8 cellular contexts compared by ENCODE assay signal in the genomic region with DNA sequence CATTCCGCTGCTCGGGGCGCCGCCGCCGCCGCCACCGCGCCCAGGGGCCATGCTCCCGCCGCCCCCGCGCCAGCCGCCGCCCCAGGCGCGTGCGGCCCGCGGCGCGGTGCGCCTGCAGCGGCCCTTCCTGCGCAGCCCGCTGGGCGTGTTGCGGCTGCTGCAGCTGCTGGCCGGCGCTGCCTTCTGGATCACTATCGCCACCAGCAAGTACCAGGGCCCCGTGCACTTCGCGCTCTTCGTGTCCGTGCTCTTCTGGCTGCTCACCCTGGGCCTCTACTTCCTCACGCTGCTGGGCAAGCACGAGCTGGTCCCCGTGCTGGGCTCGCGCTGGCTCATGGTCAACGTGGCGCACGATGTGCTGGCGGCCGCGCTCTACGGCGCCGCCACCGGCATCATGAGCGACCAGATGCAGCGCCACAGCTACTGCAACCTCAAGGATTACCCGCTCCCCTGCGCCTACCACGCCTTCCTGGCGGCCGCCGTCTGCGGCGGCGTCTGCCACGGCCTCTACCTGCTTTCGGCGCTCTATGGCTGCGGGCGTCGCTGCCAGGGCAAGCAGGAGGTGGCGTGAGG. TPM values are rescaled to one million over a fixed set of nuclear protein-coding genes. Genes with fewer than 3 reads are reported as not detected.
DNase-seq lines count a peak whose midpoint lies in the region; ATAC-seq and TF ChIP-seq lines count a peak whose summit lies in the region.

No MANE protein-coding gene starts in this region.

- peak overlapping the region; percentile 57 to 76 (median 74) for H3K4me3 ChIP-seq in fibroblast of lung (replicated peaks in 1 of 4; ENCODE audit: control extremely low read depth in 1 of 4, insufficient read depth in 1 of 4, low read depth in 3 of 4, low read length in 4 of 4)
- H3K4me3 ChIP-seq in naive thymus-derived CD4-positive, alpha-beta T cell (ENCODE audit: low read length): peak overlapping the region; percentile 69

- H3K79me2 ChIP-seq in fibroblast of lung (ENCODE audit: control insufficient read depth, insufficient read depth, low read length): peaks cover 34% of the 10 kb centered on the region

- H3K36me3 Mint-ChIP-seq in activated T-helper 17 cell treated with anti-CD3 and anti-CD28 coated beads, Interleukin-2, amount 50 U/mL, for 72 hours (ENCODE audit: low read depth): no peaks in the 10 kb centered on the region
- peaks cover 0 to 4% (median 0%) of the 10 kb centered on the region in 5 donors for H3K36me3 Mint-ChIP-seq in naive thymus-derived CD4-positive, alpha-beta T cell

- TF ChIP-seq CTCF in fibroblast of lung (conservative IDR thresholded peaks at IDR 0.05 in 1 of 2, IDR thresholded peaks at IDR 0.05 in 1 of 2; ENCODE audit: low read depth in 1 of 2, low read length in 2 of 2): peak in 1 of 2 donors; percentile 29

- peaks cover 10% of the 10 kb centered on the region for H3K27me3 Mint-ChIP-seq in activated T-helper 17 cell treated with anti-CD3 and anti-CD28 coated beads, Interleukin-2, amount 50 U/mL, for 72 hours
- H3K27me3 Mint-ChIP-seq in naive thymus-derived CD4-positive, alpha-beta T cell: peaks cover 15 to 43% (median 19%) of the 10 kb centered on the region in 5 donors

- peaks cover 7% of the 10 kb centered on the region for H3K36me3 ChIP-seq in fibroblast of lung (ENCODE audit: control insufficient read depth, insufficient read depth, low read length)
- no peaks in the 10 kb centered on the region for H3K36me3 ChIP-seq in naive thymus-derived CD4-positive, alpha-beta T cell (ENCODE audit: control insufficient read depth in 2 of 3, insufficient read depth in 3 of 3, low read length in 3 of 3)

- no peaks in the 10 kb centered on the region for H3K9me3 ChIP-seq in fibroblast of lung (ENCODE audit: control insufficient read depth, insufficient read depth, low read depth, low read length)
- no peaks in the 10 kb centered on the region for H3K9me3 ChIP-seq in naive thymus-derived CD4-positive, alpha-beta T cell (ENCODE audit: control insufficient read depth in 2 of 3, low read length in 3 of 3)

- peak overlapping the region; percentile 12 for H2AFZ ChIP-seq in fibroblast of lung (ENCODE audit: low read length)

- ATAC-seq in GM18868 (IDR thresholded peaks at IDR 0.05; ENCODE audit: unreplicated experiment): peak; percentile 81
- peak; percentile 70 for ATAC-seq in HG03103 (IDR thresholded peaks at IDR 0.05; ENCODE audit: low read depth, unreplicated experiment)
- ATAC-seq in activated T-helper 17 cell treated with anti-CD3 and anti-CD28 coated beads, Interleukin-2, amount 50 U/mL, for 72 hours (replicated peaks): peak; percentile 84
- ATAC-seq in naive thymus-derived CD4-positive, alpha-beta T cell: peak; percentile 83

- CTCF ChIA-PET in naive thymus-derived CD4-positive, alpha-beta T cell (lab: Charles Lee): interaction anchor here (1.0 to 1.4 kb wide), 2 partner anchors 10 to 18 kb away, joined by 3 to 4 read pairs; no protein-coding TSS in a partner anchor

- H3K4me1 Mint-ChIP-seq in activated T-helper 17 cell treated with anti-CD3 and anti-CD28 coated beads, Interleukin-2, amount 50 U/mL, for 72 hours: no peaks in the 10 kb centered on the region
- H3K4me1 Mint-ChIP-seq in naive thymus-derived CD4-positive, alpha-beta T cell: peaks cover 5 to 20% (median 11%) of the 10 kb centered on the region in 7 donors

- peaks cover 28% of the 10 kb centered on the region for H3K4me1 ChIP-seq in fibroblast of lung (ENCODE audit: control insufficient read depth, extremely low read depth, insufficient read depth, low read length)
- H3K4me1 ChIP-seq in naive thymus-derived CD4-positive, alpha-beta T cell (ENCODE audit: control insufficient read depth in 2 of 2, insufficient read depth in 2 of 2, low read length in 2 of 2): peaks cover 5 to 6% of the 10 kb centered on the region in 2 donors

- H3K27me3 ChIP-seq in fibroblast of lung (ENCODE audit: control insufficient read depth, insufficient read depth, low read length): no peaks in the 10 kb centered on the region
- H3K27me3 ChIP-seq in naive thymus-derived CD4-positive, alpha-beta T cell (ENCODE audit: control insufficient read depth in 2 of 2, insufficient read depth in 2 of 2, low read length in 2 of 2): no peaks in the 10 kb centered on the region

- DNase-seq in AG20443 (ENCODE audit: low spot score): peak; percentile 77
- DNase-seq in NOMO-1 treated with dmso at 0.1 percent for 144 hours (lab: John Stamatoyannopoulos, UW; ENCODE audit: unreplicated experiment): peak; percentile 37
- peak; percentile 74 to 79 for DNase-seq in fibroblast of lung (ENCODE audit: low read depth in 2 of 2)
- peak; percentile 28 to 67 (median 39) for DNase-seq in naive thymus-derived CD4-positive, alpha-beta T cell
- DNase-seq in superior temporal gyrus (ENCODE audit: extremely low spot score): peak; percentile 65

- peak overlapping the region; percentile 73 for H3K4me2 ChIP-seq in fibroblast of lung (ENCODE audit: extremely low read depth, insufficient read depth, low read length)

- H3K4me3 Mint-ChIP-seq in activated T-helper 17 cell treated with anti-CD3 and anti-CD28 coated beads, Interleukin-2, amount 50 U/mL, for 72 hours: peak overlapping the region; percentile 83
- H3K4me3 Mint-ChIP-seq in naive thymus-derived CD4-positive, alpha-beta T cell: peak overlapping the region; percentile 95 to 100 (median 99)

- H3K9me3 Mint-ChIP-seq in activated T-helper 17 cell treated with anti-CD3 and anti-CD28 coated beads, Interleukin-2, amount 50 U/mL, for 72 hours: no peaks in the 10 kb centered on the region
- no peaks in the 10 kb centered on the region for H3K9me3 Mint-ChIP-seq in naive thymus-derived CD4-positive, alpha-beta T cell

- H3K27ac Mint-ChIP-seq in activated T-helper 17 cell treated with anti-CD3 and anti-CD28 coated beads, Interleukin-2, amount 50 U/mL, for 72 hours: peak overlapping the region; percentile 49
- H3K27ac Mint-ChIP-seq in naive thymus-derived CD4-positive, alpha-beta T cell: peak overlapping the region in 7 of 9 donors; percentile 44 to 95 (median 80)

- no peaks in the 10 kb centered on the region for H4K20me1 ChIP-seq in fibroblast of lung (ENCODE audit: control insufficient read depth, extremely low read depth, insufficient read depth, low read length)

- intact Hi-C loops in naive thymus-derived CD4-positive, alpha-beta T cell (cut with micrococcal nuclease): loop anchor here (1.0 to 2.0 kb wide), 6 partner anchors 13 to 74 kb away; partner anchors contain the start of genes ZFYVE27 (in 2 of the 2), AVPI1 (in 1 of the 2) and PI4K2A (in 1 of the 2)

- POLR2A ChIA-PET in naive thymus-derived CD4-positive, alpha-beta T cell (lab: Charles Lee): interaction anchor here (0.6 to 2.3 kb wide), 3 partner anchors 23 to 31 kb away, joined by 3 to 7 read pairs (median 7); partner anchors contain the start of genes AVPI1 and ZFYVE27

- H3K9ac ChIP-seq in fibroblast of lung (ENCODE audit: insufficient read depth, low read length): peak overlapping the region; percentile 80

- H3K27ac ChIP-seq in fibroblast of lung (ENCODE audit: insufficient read depth, low read length): peak overlapping the region; percentile 85
- no peak overlapping the region for H3K27ac ChIP-seq in naive thymus-derived CD4-positive, alpha-beta T cell (ENCODE audit: low read depth, low read length)

RNA-seq across cellular contexts. Expression of gene MARVELD1, which starts 0.4 kb away (rescaled TPM):
- 1 to 10 TPM; 2.0 TPM for total RNA-seq in activated T-helper 17 cell treated with anti-CD3 and anti-CD28 coated beads, Interleukin-2, amount 50 U/mL, for 72 hours
- total RNA-seq in fibroblast of lung: 12.1 and 16.3 TPM in 2 replicates
- 106 and 132 TPM in 2 replicates for polyA plus RNA-seq in fibroblast of lung
- polyA plus RNA-seq in fibroblast of lung (2012): 69.8 and 73.6 TPM in 2 replicates
- 87.0 and 98.0 TPM in 2 replicates for polyA minus RNA-seq in fibroblast of lung (ENCODE audit: low replicate concordance)
- total RNA-seq in naive thymus-derived CD4-positive, alpha-beta T cell: 1 to 10 TPM in 4 of 5 experiments, under 1 TPM in 1; 0.62 to 5.0 (median 2.3) TPM
- under 1 TPM; 0.07 to 0.09 TPM for polyA plus RNA-seq in naive thymus-derived CD4-positive, alpha-beta T cell

RNA-seq across cellular contexts. Expression of gene ZFYVE27, which starts 23.0 kb away (rescaled TPM):
- total RNA-seq in activated T-helper 17 cell treated with anti-CD3 and anti-CD28 coated beads, Interleukin-2, amount 50 U/mL, for 72 hours: 10 to 100 TPM; 31.1 to 36.8 TPM
- 16.9 and 22.1 TPM in 2 replicates for total RNA-seq in fibroblast of lung
- 7.7 and 8.3 TPM in 2 replicates for polyA plus RNA-seq in fibroblast of lung
- 7.7 and 8.1 TPM in 2 replicates for polyA plus RNA-seq in fibroblast of lung (2012)
- polyA minus RNA-seq in fibroblast of lung (ENCODE audit: low replicate concordance): 7.3 and 7.8 TPM in 2 replicates
- total RNA-seq in naive thymus-derived CD4-positive, alpha-beta T cell: 10 to 100 TPM; 31.0 to 68.8 (median 61.8) TPM
- polyA plus RNA-seq in naive thymus-derived CD4-positive, alpha-beta T cell: 10 to 100 TPM; 32.9 to 41.0 TPM

RNA-seq across cellular contexts. Expression of gene AVPI1, which starts 26.9 kb away (rescaled TPM):
- 1 to 10 TPM; 1.5 to 1.9 TPM for total RNA-seq in activated T-helper 17 cell treated with anti-CD3 and anti-CD28 coated beads, Interleukin-2, amount 50 U/mL, for 72 hours
- 31.8 and 77.5 TPM in 2 replicates for total RNA-seq in fibroblast of lung
- 14.3 and 14.9 TPM in 2 replicates for polyA plus RNA-seq in fibroblast of lung
- 25.4 and 27.1 TPM in 2 replicates for polyA plus RNA-seq in fibroblast of lung (2012)
- polyA minus RNA-seq in fibroblast of lung (ENCODE audit: low replicate concordance): 21.2 and 26.7 TPM in 2 replicates
- 10 to 100 TPM in 1 of 5 experiments, 1 to 10 TPM in 3, under 1 TPM in 1; 0.65 to 10.6 (median 2.5) TPM for total RNA-seq in naive thymus-derived CD4-positive, alpha-beta T cell
- polyA plus RNA-seq in naive thymus-derived CD4-positive, alpha-beta T cell: 1 to 10 TPM; 1.4 to 1.9 TPM

RNA-seq across cellular contexts. Expression of gene SFRP5, which starts 57.9 kb away (rescaled TPM):
- total RNA-seq in activated T-helper 17 cell treated with anti-CD3 and anti-CD28 coated beads, Interleukin-2, amount 50 U/mL, for 72 hours: not detected
- not detected in 2 replicates for total RNA-seq in fibroblast of lung
- polyA plus RNA-seq in fibroblast of lung: not detected in 2 replicates
- polyA plus RNA-seq in fibroblast of lung (2012): not detected in 2 replicates
- polyA minus RNA-seq in fibroblast of lung (ENCODE audit: low replicate concordance): not detected in 2 replicates
- total RNA-seq in naive thymus-derived CD4-positive, alpha-beta T cell: under 1 TPM in 2 of 5 experiments, not detected in 3; 0.43 to 0.46 TPM
- 1 to 10 TPM in 1 of 2 donors, not detected in 1; 1.0 TPM for polyA plus RNA-seq in naive thymus-derived CD4-positive, alpha-beta T cell
